In genomic region chr21:34074283-34075098, GRCh38 we compare ENCODE assay signal across 1 cellular context.
TF ChIP-seq lines count a peak whose summit lies in the region.

No MANE protein-coding gene starts in this region.

TF ChIP-seq in HCT116, 20 proteins besides CTCF, POLR2A, EP300 and RAD21 (continued from another document):
- TF ChIP-seq, protein P1, sequence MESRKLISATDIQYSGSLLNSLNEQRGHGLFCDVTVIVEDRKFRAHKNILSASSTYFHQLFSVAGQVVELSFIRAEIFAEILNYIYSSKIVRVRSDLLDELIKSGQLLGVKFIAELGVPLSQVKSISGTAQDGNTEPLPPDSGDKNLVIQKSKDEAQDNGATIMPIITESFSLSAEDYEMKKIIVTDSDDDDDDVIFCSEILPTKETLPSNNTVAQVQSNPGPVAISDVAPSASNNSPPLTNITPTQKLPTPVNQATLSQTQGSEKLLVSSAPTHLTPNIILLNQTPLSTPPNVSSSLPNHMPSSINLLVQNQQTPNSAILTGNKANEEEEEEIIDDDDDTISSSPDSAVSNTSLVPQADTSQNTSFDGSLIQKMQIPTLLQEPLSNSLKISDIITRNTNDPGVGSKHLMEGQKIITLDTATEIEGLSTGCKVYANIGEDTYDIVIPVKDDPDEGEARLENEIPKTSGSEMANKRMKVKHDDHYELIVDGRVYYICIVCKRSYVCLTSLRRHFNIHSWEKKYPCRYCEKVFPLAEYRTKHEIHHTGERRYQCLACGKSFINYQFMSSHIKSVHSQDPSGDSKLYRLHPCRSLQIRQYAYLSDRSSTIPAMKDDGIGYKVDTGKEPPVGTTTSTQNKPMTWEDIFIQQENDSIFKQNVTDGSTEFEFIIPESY (IDR thresholded peaks at IDR 0.05; ENCODE audit: extremely low read depth, insufficient replicate concordance, low read length): no peak
- TF ChIP-seq POLR2AphosphoS5 (IDR thresholded peaks at IDR 0.05; ENCODE audit: low read depth, low read length): no peak
- no peak for TF ChIP-seq EZH2phosphoT487 (IDR thresholded peaks at IDR 0.05; ENCODE audit: borderline replicate concordance)
- TF ChIP-seq TCF7L2 (IDR thresholded peaks at IDR 0.05; ENCODE audit: borderline replicate concordance, extremely low read depth, insufficient read depth, insufficient read length): no peak
- TF ChIP-seq CEBPB (IDR thresholded peaks at IDR 0.05; ENCODE audit: low read depth): no peak
- TF ChIP-seq CBX3 (IDR thresholded peaks at IDR 0.05; ENCODE audit: low read depth): no peak
